In the genomic region with DNA sequence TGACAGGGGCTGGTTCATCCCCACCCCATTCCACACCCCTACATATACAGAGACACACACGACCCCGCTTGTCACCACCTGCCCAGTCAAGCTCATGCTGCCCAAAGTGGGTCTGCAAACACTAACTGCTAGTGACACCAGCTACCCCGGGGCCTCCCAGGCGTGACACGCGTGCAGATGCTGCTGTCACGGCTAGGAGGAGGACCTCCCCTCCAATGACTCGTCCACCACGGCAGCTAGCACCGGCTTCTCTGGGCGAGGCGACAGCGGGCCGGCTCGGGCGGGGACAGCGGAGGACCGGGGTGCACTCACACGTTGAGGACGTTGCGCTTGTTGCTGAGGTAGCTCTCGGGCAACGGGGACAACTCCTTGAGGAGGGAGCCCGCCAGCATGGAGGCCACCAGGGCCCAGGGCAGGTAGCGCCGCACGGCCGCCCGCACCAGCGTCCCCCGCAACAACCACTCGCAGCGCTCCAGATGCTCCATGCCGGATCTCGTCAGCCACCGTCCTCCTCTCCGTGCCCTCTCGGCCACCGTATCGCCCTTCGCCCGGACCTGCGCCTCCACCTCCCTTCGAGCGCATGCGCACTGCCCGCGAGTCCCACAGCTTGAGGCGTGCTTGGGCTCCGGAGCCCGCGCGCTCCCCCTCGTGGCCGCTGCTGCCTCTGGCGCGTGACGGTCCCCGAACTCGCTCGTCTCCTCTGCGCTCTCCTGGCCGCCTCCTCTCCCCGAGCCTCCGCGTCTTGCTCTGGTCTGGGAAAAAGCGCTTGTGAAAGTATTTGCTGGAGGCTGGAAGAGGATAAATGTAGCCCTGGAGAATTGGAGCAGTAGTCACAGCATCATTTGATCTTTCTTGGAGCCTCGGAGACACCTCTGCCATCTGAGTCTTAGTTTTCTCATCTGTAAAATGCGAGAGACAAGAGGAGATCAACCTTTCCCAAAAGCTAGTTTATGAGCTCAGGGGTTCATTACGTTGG, we compare ENCODE assay signal across 8 cellular contexts. TPM values are rescaled to one million over a fixed set of nuclear protein-coding genes. Genes with fewer than 3 reads are reported as not detected.
DNase-seq lines count a peak whose midpoint lies in the region; ATAC-seq and TF ChIP-seq lines count a peak whose summit lies in the region.

A gene with protein sequence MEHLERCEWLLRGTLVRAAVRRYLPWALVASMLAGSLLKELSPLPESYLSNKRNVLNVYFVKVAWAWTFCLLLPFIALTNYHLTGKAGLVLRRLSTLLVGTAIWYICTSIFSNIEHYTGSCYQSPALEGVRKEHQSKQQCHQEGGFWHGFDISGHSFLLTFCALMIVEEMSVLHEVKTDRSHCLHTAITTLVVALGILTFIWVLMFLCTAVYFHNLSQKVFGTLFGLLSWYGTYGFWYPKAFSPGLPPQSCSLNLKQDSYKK (minus strand): TSS at position 539 of the 976 bp plus-strand sequence. CDS start 54 bp downstream, at position 485.

- peak within 1 kb of the TSS; percentile 83 to 87 for H3K27ac Mint-ChIP-seq in T-cell

- peak; percentile 48 for TF ChIP-seq POLR2A in prostate gland (IDR thresholded peaks at IDR 0.05)

- DNase-seq in GM13976 (ENCODE audit: low spot score) (peak; percentile 100), NCI-H146 (lab: John Stamatoyannopoulos, UW) (peak; percentile 98), T-cell (peak; percentile 93 to 99 (median 96)), amygdala (lab: John Stamatoyannopoulos, UW) (peak; percentile 73 to 99 (median 92)), left ventricle myocardium superior (peak; percentile 100), prostate gland (ENCODE audit: low spot score) (peak; percentile 97), ureter (ENCODE audit: low spot score) (peak; percentile 98)

- in situ Hi-C loops in GM13976 (cut with MboI; ENCODE audit: low sequenced_read_pairs, unreplicated experiment), result loop anchor here (5.0 kb wide), 1 partner anchor 94 kb away; no protein-coding TSS in a partner anchor

- H3K9me3 ChIP-seq in prostate gland, result no peaks in the 10 kb centered on the region

- H3K36me3 ChIP-seq in prostate gland, result no peaks in the 10 kb centered on the region

- H3K9me3 Mint-ChIP-seq in T-cell, result no peaks in the 10 kb centered on the region

- H3K4me3 ChIP-seq in prostate gland, result peak within 1 kb of the TSS; percentile 68 to 92

- intact Hi-C loops in left ventricle myocardium superior (cut with micrococcal nuclease) (loop anchor here (2.0 kb wide), 1 partner anchor 94 kb away; no protein-coding TSS in a partner anchor), prostate gland (cut with DNase I) (loop anchor here (1.0 to 10.0 kb wide), 3 partner anchors 94 to 304 kb away; no protein-coding TSS in a partner anchor)

- H3K4me1 ChIP-seq in prostate gland (replicated peaks), result peaks cover 7% of the 10 kb centered on the region

- H3K36me3 Mint-ChIP-seq in T-cell, result peaks cover 7% of the 10 kb centered on the region

- peak; percentile 72 for ATAC-seq in HG02870 (IDR thresholded peaks at IDR 0.05; ENCODE audit: unreplicated experiment)
- peak; percentile 92 to 98 (median 95) for ATAC-seq in T-cell (replicated peaks in 1 of 4)
- ATAC-seq in left ventricle myocardium superior, result peak; percentile 85

- H3K4me1 Mint-ChIP-seq in T-cell, result peaks cover 20 to 29% (median 24%) of the 10 kb centered on the region in 3 donors

- peak within 1 kb of the TSS; percentile 52 to 67 for H3K27ac ChIP-seq in prostate gland

- no peaks in the 10 kb centered on the region for H3K27me3 Mint-ChIP-seq in T-cell

- POLR2A ChIA-PET in T-cell (lab: Charles Lee), result interaction anchor here (0.6 to 1.3 kb wide), 8 partner anchors 9 to 854 kb away, joined by 3 to 7 read pairs (median 4); a partner anchor contains a TSS

- CTCF ChIA-PET in T-cell (lab: Charles Lee), result interaction anchor here (0.6 to 9.4 kb wide), 14 partner anchors 9 to 730 kb away, joined by 3 to 246 read pairs (median 4); no protein-coding TSS in a partner anchor

- no peaks in the 10 kb centered on the region for H3K27me3 ChIP-seq in prostate gland (replicated peaks; ENCODE audit: insufficient read depth)

- 2% methylated on average over 68 of the region's 70 CpGs for WGBS in prostate gland

- TF ChIP-seq CTCF in GM13976 (IDR thresholded peaks at IDR 0.05; ENCODE audit: borderline replicate concordance, control extremely low read depth, extremely low read depth, insufficient read depth, missing control alignments), result peak; percentile 95
- TF ChIP-seq CTCF in prostate gland (IDR thresholded peaks at IDR 0.05), result peak; percentile 87 to 99 (median 98)

- H3K4me3 Mint-ChIP-seq in T-cell, result peak within 1 kb of the TSS; percentile 86 to 92 (median 91)

RNA-seq across cellular contexts. Expression of the gene that starts here (rescaled TPM):
- total RNA-seq in T-cell, result 1 to 10 TPM; 4.5 to 7.4 (median 6.2) TPM
- total RNA-seq in left ventricle myocardium superior, result 175 TPM
- total RNA-seq in prostate gland, result 10 to 100 TPM; 11.6 to 24.2 TPM
- 7.8 TPM for total RNA-seq in ureter

Comparison
In these comparisons a context has a peak if more than half of its experiments do, and no peak if none do; other contexts are left out.
1. Peak in every context shown above with its lines: DNase-seq, ATAC-seq, H3K4me3 ChIP-seq and H3K27ac ChIP-seq.